ENCODE assay signal across 9 cellular contexts in the genomic region with DNA sequence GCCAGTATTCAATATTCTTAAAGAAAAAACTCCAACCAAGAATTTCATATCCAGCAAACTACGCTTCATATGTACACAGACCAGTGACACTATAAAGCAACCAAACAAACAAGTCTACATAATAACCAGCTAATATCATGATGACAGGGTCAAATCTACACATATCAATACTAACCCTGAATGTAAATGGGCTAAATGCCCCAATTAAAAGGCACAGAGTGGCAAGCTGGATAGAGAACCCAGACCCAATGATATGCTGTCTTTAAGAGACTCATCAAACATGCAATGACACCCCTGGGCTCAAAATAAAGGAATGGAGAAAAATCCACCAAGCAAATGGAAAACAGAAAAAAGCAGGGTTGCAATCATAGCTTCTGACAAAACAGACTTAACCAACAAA.
"Had no signal": no experiment of that assay in that cellular context is flagged by ENCODE, and none has a peak within 500 bp of the region (broad histone marks: within the 10 kb centered on the region; RNA-seq: fewer than 3 reads in every experiment).

No MANE protein-coding gene starts in this region.

- ATAC-seq: GM23338, HCT116 had no signal

- H3K9me3 ChIP-seq: HAP-1 had no signal

- DNase-seq: GM23248, GOT3, H7, H9, HCEC 1CT, HFFc6 had no signal

- H3K4me3 Mint-ChIP-seq: GM23338, H9, HFFc6 had no signal

- H3K27ac ChIP-seq: GM23248 had no signal

- H3K4me1 Mint-ChIP-seq: H9 had no signal

- H3K4me1 ChIP-seq: HAP-1 had no signal

- H3K27ac Mint-ChIP-seq: GM23338, H9, HFFc6 had no signal

- H3K36me3 ChIP-seq: HAP-1 had no signal

- H3K4me3 ChIP-seq: GM23248, GM23338, HAP-1 had no signal
